23 cellular contexts compared by ENCODE assay signal in the genomic region with DNA sequence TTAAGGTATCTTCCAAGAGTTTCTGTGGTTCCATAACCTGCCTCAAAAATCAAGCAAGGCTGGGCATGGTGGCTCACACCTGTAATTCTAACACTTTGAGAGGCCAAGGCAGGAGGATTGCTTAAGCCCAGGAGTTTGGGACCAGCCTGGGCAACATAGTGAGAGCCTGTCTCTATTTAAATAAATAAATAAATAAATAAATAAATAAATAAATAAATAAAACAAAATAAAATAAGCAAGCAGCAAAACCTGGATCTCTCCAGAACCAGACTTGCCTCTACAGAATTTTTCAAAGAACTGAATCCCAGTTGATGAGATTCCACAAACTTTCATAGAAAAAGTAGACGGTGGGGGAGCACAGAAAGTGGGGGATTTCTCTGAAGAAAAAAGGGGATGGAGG.
"Had no signal": no experiment of that assay in that cellular context is flagged by ENCODE, and none has a peak within 500 bp of the region (broad histone marks: within the 10 kb centered on the region; RNA-seq: fewer than 3 reads in every experiment).

No MANE protein-coding gene starts in this region.

- H3K27ac Mint-ChIP-seq: activated CD4-positive, alpha-beta memory T cell treated with anti-CD3 and anti-CD28 coated beads, Interleukin-2, amount 10 ng/mL, durations not matched to agents 7 days and 5 days; activated CD4-positive, alpha-beta T cell treated with anti-CD3 and anti-CD28 coated beads for 36 hours; activated T-helper 2 cell treated with anti-CD3 and anti-CD28 coated beads, Interferon-gamma antibody, Interleukin-2, Interleukin-4, amounts not matched to agents 10 μg/mL and 5 μg/mL and 100 μg/mL, durations not matched to agents 14 hours and 24 hours and 36 hours had no signal

- ATAC-seq: activated CD4-positive, alpha-beta T cell treated with anti-CD3 and anti-CD28 coated beads for 36 hours; T-cell had no signal

- H3K27ac ChIP-seq: VCaP had no signal

- H3K27me3 Mint-ChIP-seq: activated CD4-positive, alpha-beta memory T cell treated with anti-CD3 and anti-CD28 coated beads, Interleukin-2, amount 10 ng/mL, durations not matched to agents 7 days and 5 days; activated CD4-positive, alpha-beta T cell treated with anti-CD3 and anti-CD28 coated beads for 36 hours; activated naive CD8-positive, alpha-beta T cell; brain; T-cell had no signal

- DNase-seq: activated CD4-positive, alpha-beta memory T cell treated with anti-CD3 and anti-CD28 coated beads, Interleukin-2, amount 10 ng/mL, durations not matched to agents 7 days and 5 days; activated CD4-positive, alpha-beta T cell treated with anti-CD3 and anti-CD28 coated beads for 36 hours; activated CD4-positive, alpha-beta T cell treated with anti-CD3 and anti-CD28 coated beads, Interleukin-2, amount 50 U/mL, for 1 hour; activated gamma-delta T cell treated with Interleukin-2 at 50 U/mL for 16 hours; activated T-cell treated with anti-CD3 and anti-CD28 coated beads for 4 hours; activated T-cell treated with anti-CD3 and anti-CD28 coated beads, Interleukin-2, amount 50 U/mL, for 48 hours; amygdala; cerebellar nuclear complex; NCI-H1092; NCI-H1417; NCI-H1694; NCI-H2029; NCI-H2107; NCI-H2171 treated with DMSO at 0.1 percent for 48 hours; NCI-H226; NCI-H526; NCI-H82; SIG-M5; T-cell had no signal

- H3K4me3 Mint-ChIP-seq: activated CD4-positive, alpha-beta memory T cell treated with anti-CD3 and anti-CD28 coated beads, Interleukin-2, amount 10 ng/mL, durations not matched to agents 7 days and 5 days; activated CD4-positive, alpha-beta T cell treated with anti-CD3 and anti-CD28 coated beads for 36 hours; brain had no signal
